ENCODE assay signal across 17 cellular contexts in genomic region chr10:1158066-1158465, GRCh38.
A peak's percentile ranks its signal among the peaks of the same experiment; 100 is the strongest.
DNase-seq lines count a peak whose midpoint lies in the region; ATAC-seq and TF ChIP-seq lines count a peak whose summit lies in the region.
"Had no signal": no experiment of that assay in that cellular context is flagged by ENCODE, and none has a peak within 500 bp of the region (broad histone marks: within the 10 kb centered on the region; RNA-seq: fewer than 3 reads in every experiment).

No MANE protein-coding gene starts in this region.

- no peaks in the 10 kb centered on the region for H3K27me3 ChIP-seq in right atrium auricular region
- no peaks in the 10 kb centered on the region for H3K27me3 ChIP-seq in suprapubic skin

- TF ChIP-seq POLR2A in suprapubic skin (IDR thresholded peaks at IDR 0.05): no peak

- H3K27me3 Mint-ChIP-seq in chondrocyte (ENCODE audit: low read depth): peaks cover 40% of the 10 kb centered on the region
- H3K27me3 Mint-ChIP-seq in osteocyte (ENCODE audit: unreplicated experiment): peaks cover 23% of the 10 kb centered on the region

- TF ChIP-seq CTCF in right atrium auricular region (IDR thresholded peaks at IDR 0.05): no peak
- no peak for TF ChIP-seq CTCF in RWPE1 (conservative IDR thresholded peaks at IDR 0.05; ENCODE audit: low read depth)
- no peak for TF ChIP-seq CTCF in chondrocyte (IDR thresholded peaks at IDR 0.05)
- TF ChIP-seq CTCF in osteocyte (IDR thresholded peaks at IDR 0.05): no peak
- no peak for TF ChIP-seq CTCF in suprapubic skin (IDR thresholded peaks at IDR 0.05)

- H3K27ac Mint-ChIP-seq in chondrocyte (ENCODE audit: unreplicated experiment): no peak overlapping the region
- no peak overlapping the region for H3K27ac Mint-ChIP-seq in osteocyte (ENCODE audit: unreplicated experiment)
- H3K27ac Mint-ChIP-seq: CD4-positive, alpha-beta memory T cell; HFFc6 had no signal

- H3K36me3 ChIP-seq in right atrium auricular region (no peaks in the 10 kb centered on the region), suprapubic skin (no peaks in the 10 kb centered on the region)
- H3K36me3 ChIP-seq: HAP-1 had no signal

- CTCF ChIA-PET in RWPE1 (lab: Yijun Ruan, JAX): interaction anchor here (0.7 kb wide), 1 partner anchor 27 kb away, joined by 3 read pairs; no protein-coding TSS in a partner anchor

- H3K9me3 ChIP-seq in right atrium auricular region: no peaks in the 10 kb centered on the region
- H3K9me3 ChIP-seq in suprapubic skin: no peaks in the 10 kb centered on the region
- H3K9me3 ChIP-seq: HAP-1 had no signal

- H3K36me3 Mint-ChIP-seq in chondrocyte (ENCODE audit: low read depth): no peaks in the 10 kb centered on the region
- no peaks in the 10 kb centered on the region for H3K36me3 Mint-ChIP-seq in osteocyte (ENCODE audit: unreplicated experiment)
- H3K36me3 Mint-ChIP-seq: CD4-positive, alpha-beta memory T cell had no signal

- H3K9me3 Mint-ChIP-seq in chondrocyte (ENCODE audit: low read depth): no peaks in the 10 kb centered on the region
- no peaks in the 10 kb centered on the region for H3K9me3 Mint-ChIP-seq in osteocyte (ENCODE audit: unreplicated experiment)
- H3K9me3 Mint-ChIP-seq: HFFc6 had no signal

- no peak for TF ChIP-seq EP300 in suprapubic skin (IDR thresholded peaks at IDR 0.05)

- no peak for ATAC-seq in left ventricle myocardium superior
- no peak for ATAC-seq in HG02840 (IDR thresholded peaks at IDR 0.05; ENCODE audit: low FRiP score, unreplicated experiment)

- H3K4me3 ChIP-seq in right atrium auricular region (no peak overlapping the region), suprapubic skin (no peak overlapping the region)
- H3K4me3 ChIP-seq: HAP-1 had no signal

- POLR2A ChIA-PET in RWPE1 (lab: Yijun Ruan, JAX; ENCODE audit: low non-redundant PET): no interaction called here

- H3K4me3 Mint-ChIP-seq in chondrocyte (ENCODE audit: unreplicated experiment) (no peak overlapping the region), osteocyte (ENCODE audit: unreplicated experiment) (no peak overlapping the region)
- H3K4me3 Mint-ChIP-seq: CD4-positive, alpha-beta memory T cell; HFFc6 had no signal

- H3K27ac ChIP-seq in right atrium auricular region (no peak overlapping the region), RWPE1 (peak overlapping the region; percentile 79; the same call in 1 of the 2 replicates), suprapubic skin (no peak overlapping the region)

- H3K4me1 Mint-ChIP-seq in chondrocyte (ENCODE audit: low read depth) (no peaks in the 10 kb centered on the region), osteocyte (ENCODE audit: unreplicated experiment) (no peaks in the 10 kb centered on the region)
- H3K4me1 Mint-ChIP-seq: CD4-positive, alpha-beta memory T cell had no signal

- intact Hi-C loops in left ventricle myocardium superior (cut with micrococcal nuclease): no loop called here

- 91% methylated on average over 12 of the region's 12 CpGs for WGBS in suprapubic skin

- H3K4me1 ChIP-seq in right atrium auricular region: no peaks in the 10 kb centered on the region
- H3K4me1 ChIP-seq in suprapubic skin: no peaks in the 10 kb centered on the region
- H3K4me1 ChIP-seq: HAP-1 had no signal

- DNase-seq in right atrium auricular region (ENCODE audit: low spot score) (peak; percentile 16), left ventricle myocardium superior (no peak), RWPE1 (ENCODE audit: low spot score) (no peak), chondrocyte (ENCODE audit: low spot score) (peak; percentile 58), osteocyte (ENCODE audit: extremely low spot score, unreplicated experiment) (peak; percentile 19), suprapubic skin (ENCODE audit: low spot score in 2 of 2) (no peak)
- DNase-seq: C1 segment of cervical spinal cord; Calu3; CD4-positive, alpha-beta memory T cell; COR-L47; DMS53; DMS79 treated with DMSO at 0.1 percent for 48 hours; GF-D8; GOT3; HFFc6 had no signal

Comparison
In these comparisons a context has a peak if more than half of its experiments do, and no peak if none do; other contexts are left out.
1. DNase-seq: peak in right atrium auricular region (single experiment), chondrocyte (single experiment) and osteocyte (single experiment); none in left ventricle myocardium superior (single experiment), RWPE1 (single experiment) and suprapubic skin (0 of 2).